In genomic region chr6:85461806-85462185, GRCh38 we compare ENCODE assay signal across 11 cellular contexts. TPM values are rescaled to one million over a fixed set of nuclear protein-coding genes. Genes with fewer than 3 reads are reported as not detected.
DNase-seq lines count a peak whose midpoint lies in the region; ATAC-seq and TF ChIP-seq lines count a peak whose summit lies in the region.
"Had no signal": no experiment of that assay in that cellular context is flagged by ENCODE, and none has a peak within 500 bp of the region (broad histone marks: within the 10 kb centered on the region; RNA-seq: fewer than 3 reads in every experiment).

No MANE protein-coding gene starts in this region.

- intact Hi-C loops in breast epithelium (cut with DNase I; ENCODE audit: low total_unique reads): no loop called here

- H3K27me3 Mint-ChIP-seq in T-helper 1 cell treated with Interleukin-12 subunit alpha and Interleukin-12 subunit beta and Interleukin-4 antibody, amounts not matched to agents 30 μg/mL and 1 μg/mL, for 36 hours (ENCODE audit: low read depth): no peaks in the 10 kb centered on the region

- no peak for TF ChIP-seq CTCF in breast epithelium (IDR thresholded peaks at IDR 0.05)

- peaks cover 6% of the 10 kb centered on the region for H3K36me3 Mint-ChIP-seq in T-helper 1 cell treated with Interleukin-12 subunit alpha and Interleukin-12 subunit beta and Interleukin-4 antibody, amounts not matched to agents 30 μg/mL and 1 μg/mL, for 36 hours (ENCODE audit: low read depth)
- peaks cover 5% of the 10 kb centered on the region for H3K36me3 Mint-ChIP-seq in stimulated activated effector memory CD8-positive, alpha-beta T cell treated with anti-CD3 and anti-CD28 coated beads, Interleukin-12 subunit alpha, Interleukin-12 subunit beta, amount 100 ng/mL, for 72 hours

- ATAC-seq in HG03442 (IDR thresholded peaks at IDR 0.05; ENCODE audit: unreplicated experiment) (peak; percentile 1), GM19455 (IDR thresholded peaks at IDR 0.05; ENCODE audit: unreplicated experiment) (no peak), HG02884 (IDR thresholded peaks at IDR 0.05; ENCODE audit: unreplicated experiment) (no peak), HG02938 (IDR thresholded peaks at IDR 0.05; ENCODE audit: unreplicated experiment) (no peak)
- no peak for ATAC-seq in stimulated activated effector memory CD8-positive, alpha-beta T cell treated with anti-CD3 and anti-CD28 coated beads, Interleukin-12 subunit alpha, Interleukin-12 subunit beta, amount 100 ng/mL, for 72 hours

- H3K4me3 ChIP-seq in breast epithelium: no peak overlapping the region
- H3K4me3 ChIP-seq: HAP-1 had no signal

- TF ChIP-seq POLR2A in breast epithelium (IDR thresholded peaks at IDR 0.05): no peak

- H3K27ac Mint-ChIP-seq in T-helper 1 cell treated with Interleukin-12 subunit alpha and Interleukin-12 subunit beta and Interleukin-4 antibody, amounts not matched to agents 30 μg/mL and 1 μg/mL, for 36 hours: peak overlapping the region; percentile 70
- peak overlapping the region; percentile 97 for H3K27ac Mint-ChIP-seq in stimulated activated effector memory CD8-positive, alpha-beta T cell treated with anti-CD3 and anti-CD28 coated beads, Interleukin-12 subunit alpha, Interleukin-12 subunit beta, amount 100 ng/mL, for 72 hours

- H3K27ac ChIP-seq in breast epithelium: peak overlapping the region; percentile 46 to 74

- peaks cover 78% of the 10 kb centered on the region for H3K4me1 Mint-ChIP-seq in T-helper 1 cell treated with Interleukin-12 subunit alpha and Interleukin-12 subunit beta and Interleukin-4 antibody, amounts not matched to agents 30 μg/mL and 1 μg/mL, for 36 hours (ENCODE audit: low read depth)
- H3K4me1 Mint-ChIP-seq in stimulated activated effector memory CD8-positive, alpha-beta T cell treated with anti-CD3 and anti-CD28 coated beads, Interleukin-12 subunit alpha, Interleukin-12 subunit beta, amount 100 ng/mL, for 72 hours: peaks cover 89% of the 10 kb centered on the region

- no peaks in the 10 kb centered on the region for H3K9me3 Mint-ChIP-seq in T-helper 1 cell treated with Interleukin-12 subunit alpha and Interleukin-12 subunit beta and Interleukin-4 antibody, amounts not matched to agents 30 μg/mL and 1 μg/mL, for 36 hours
- H3K9me3 Mint-ChIP-seq in stimulated activated effector memory CD8-positive, alpha-beta T cell treated with anti-CD3 and anti-CD28 coated beads, Interleukin-12 subunit alpha, Interleukin-12 subunit beta, amount 100 ng/mL, for 72 hours: no peaks in the 10 kb centered on the region

- no peak overlapping the region for H3K4me3 Mint-ChIP-seq in T-helper 1 cell treated with Interleukin-12 subunit alpha and Interleukin-12 subunit beta and Interleukin-4 antibody, amounts not matched to agents 30 μg/mL and 1 μg/mL, for 36 hours
- peak overlapping the region; percentile 65 for H3K4me3 Mint-ChIP-seq in stimulated activated effector memory CD8-positive, alpha-beta T cell treated with anti-CD3 and anti-CD28 coated beads, Interleukin-12 subunit alpha, Interleukin-12 subunit beta, amount 100 ng/mL, for 72 hours

- no peak for DNase-seq in T-helper 1 cell
- DNase-seq in breast epithelium (ENCODE audit: low spot score in 2 of 2): no peak
- no peak for DNase-seq in stimulated activated effector memory CD8-positive, alpha-beta T cell treated with anti-CD3 and anti-CD28 coated beads, Interleukin-12 subunit alpha, Interleukin-12 subunit beta, amount 100 ng/mL, for 72 hours (ENCODE audit: low spot score in 2 of 2)
- DNase-seq: 8988T; activated effector memory CD4-positive, alpha-beta T cell treated with Interleukin-2 at 50 U/mL for 16 hours had no signal

- peaks cover 0 to 16% of the 10 kb centered on the region in 2 donors for H3K4me1 ChIP-seq in breast epithelium
- H3K4me1 ChIP-seq: HAP-1 had no signal

- no peaks in the 10 kb centered on the region for H3K9me3 ChIP-seq in breast epithelium
- H3K9me3 ChIP-seq: HAP-1 had no signal

- no peaks in the 10 kb centered on the region for H3K27me3 ChIP-seq in breast epithelium

- no peaks in the 10 kb centered on the region for H3K36me3 ChIP-seq in breast epithelium
- H3K36me3 ChIP-seq: HAP-1 had no signal

RNA-seq across cellular contexts. Expression of gene NT5E, which starts 11.9 kb away (rescaled TPM):
- 10 to 100 TPM; 10.1 to 26.5 (median 11.4) TPM for total RNA-seq in breast epithelium
